1 cellular context compared by ENCODE assay signal in the genomic region with DNA sequence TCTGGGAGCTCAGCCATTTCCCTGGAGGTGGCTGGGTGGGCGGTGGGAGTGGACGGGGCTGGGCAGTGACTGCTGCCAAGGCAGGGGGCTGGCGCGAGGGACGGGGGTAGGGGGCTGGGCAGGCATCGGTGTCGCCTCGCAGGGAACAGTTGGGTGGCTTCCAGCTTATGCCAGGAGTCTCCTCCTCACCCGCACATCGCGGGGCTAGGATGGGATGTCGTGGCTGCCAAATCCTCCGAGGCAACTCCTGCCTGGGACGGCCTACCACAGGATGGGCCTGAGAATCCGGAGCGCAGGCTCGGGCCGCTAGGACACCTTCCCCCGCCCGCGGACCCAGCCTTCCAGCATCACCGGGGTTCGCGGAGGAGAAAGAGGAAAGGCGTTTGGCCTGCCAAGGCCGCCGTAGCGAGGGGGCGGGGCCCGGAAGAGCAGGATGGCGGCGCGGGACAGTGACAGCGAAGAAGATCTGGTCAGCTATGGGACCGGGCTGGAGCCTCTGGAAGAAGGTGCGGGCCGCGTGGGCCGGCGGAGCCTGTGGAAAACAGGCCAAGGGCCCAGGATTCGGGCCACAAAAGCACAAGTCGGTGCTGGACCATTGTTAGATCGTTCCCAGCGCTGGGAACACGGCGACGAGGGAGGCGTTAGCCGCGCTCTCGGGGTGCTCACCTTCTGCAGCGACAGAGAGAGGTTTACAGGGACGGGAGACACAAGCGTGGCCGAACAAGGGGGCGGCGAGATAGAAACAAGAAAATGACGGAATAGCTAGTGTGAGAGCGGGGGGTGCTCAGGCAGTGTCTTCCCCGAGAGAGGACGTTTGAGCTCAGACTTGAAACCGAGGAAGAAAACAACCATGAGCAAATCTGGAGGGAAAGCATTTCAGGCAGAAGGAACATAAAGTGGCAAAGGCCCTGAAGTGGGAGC.
TF ChIP-seq lines count a peak whose summit lies in the region.

A gene with protein sequence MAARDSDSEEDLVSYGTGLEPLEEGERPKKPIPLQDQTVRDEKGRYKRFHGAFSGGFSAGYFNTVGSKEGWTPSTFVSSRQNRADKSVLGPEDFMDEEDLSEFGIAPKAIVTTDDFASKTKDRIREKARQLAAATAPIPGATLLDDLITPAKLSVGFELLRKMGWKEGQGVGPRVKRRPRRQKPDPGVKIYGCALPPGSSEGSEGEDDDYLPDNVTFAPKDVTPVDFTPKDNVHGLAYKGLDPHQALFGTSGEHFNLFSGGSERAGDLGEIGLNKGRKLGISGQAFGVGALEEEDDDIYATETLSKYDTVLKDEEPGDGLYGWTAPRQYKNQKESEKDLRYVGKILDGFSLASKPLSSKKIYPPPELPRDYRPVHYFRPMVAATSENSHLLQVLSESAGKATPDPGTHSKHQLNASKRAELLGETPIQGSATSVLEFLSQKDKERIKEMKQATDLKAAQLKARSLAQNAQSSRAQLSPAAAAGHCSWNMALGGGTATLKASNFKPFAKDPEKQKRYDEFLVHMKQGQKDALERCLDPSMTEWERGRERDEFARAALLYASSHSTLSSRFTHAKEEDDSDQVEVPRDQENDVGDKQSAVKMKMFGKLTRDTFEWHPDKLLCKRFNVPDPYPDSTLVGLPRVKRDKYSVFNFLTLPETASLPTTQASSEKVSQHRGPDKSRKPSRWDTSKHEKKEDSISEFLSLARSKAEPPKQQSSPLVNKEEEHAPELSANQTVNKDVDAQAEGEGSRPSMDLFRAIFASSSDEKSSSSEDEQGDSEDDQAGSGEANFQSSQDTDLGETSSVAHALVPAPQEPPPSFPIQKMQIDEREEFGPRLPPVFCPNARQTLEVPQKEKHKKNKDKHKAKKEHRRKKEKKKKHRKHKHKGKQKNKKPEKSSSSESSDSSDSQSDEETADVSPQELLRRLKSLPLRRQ (plus strand): TSS at position 421 of the 921 bp plus-strand sequence. CDS start 13 bp downstream, at position 434.

TF ChIP-seq in HepG2, 621 proteins besides CTCF, POLR2A, EP300 and RAD21 (continued from another document and continues in another):
- TF ChIP-seq, protein P1, sequence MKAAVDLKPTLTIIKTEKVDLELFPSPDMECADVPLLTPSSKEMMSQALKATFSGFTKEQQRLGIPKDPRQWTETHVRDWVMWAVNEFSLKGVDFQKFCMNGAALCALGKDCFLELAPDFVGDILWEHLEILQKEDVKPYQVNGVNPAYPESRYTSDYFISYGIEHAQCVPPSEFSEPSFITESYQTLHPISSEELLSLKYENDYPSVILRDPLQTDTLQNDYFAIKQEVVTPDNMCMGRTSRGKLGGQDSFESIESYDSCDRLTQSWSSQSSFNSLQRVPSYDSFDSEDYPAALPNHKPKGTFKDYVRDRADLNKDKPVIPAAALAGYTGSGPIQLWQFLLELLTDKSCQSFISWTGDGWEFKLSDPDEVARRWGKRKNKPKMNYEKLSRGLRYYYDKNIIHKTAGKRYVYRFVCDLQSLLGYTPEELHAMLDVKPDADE (CRISPR knock-in tag; IDR thresholded peaks at IDR 0.05): no peak
- TF ChIP-seq ZNF768 (CRISPR knock-in tag; IDR thresholded peaks at IDR 0.05): peak; percentile 75
- TF ChIP-seq, protein P2, sequence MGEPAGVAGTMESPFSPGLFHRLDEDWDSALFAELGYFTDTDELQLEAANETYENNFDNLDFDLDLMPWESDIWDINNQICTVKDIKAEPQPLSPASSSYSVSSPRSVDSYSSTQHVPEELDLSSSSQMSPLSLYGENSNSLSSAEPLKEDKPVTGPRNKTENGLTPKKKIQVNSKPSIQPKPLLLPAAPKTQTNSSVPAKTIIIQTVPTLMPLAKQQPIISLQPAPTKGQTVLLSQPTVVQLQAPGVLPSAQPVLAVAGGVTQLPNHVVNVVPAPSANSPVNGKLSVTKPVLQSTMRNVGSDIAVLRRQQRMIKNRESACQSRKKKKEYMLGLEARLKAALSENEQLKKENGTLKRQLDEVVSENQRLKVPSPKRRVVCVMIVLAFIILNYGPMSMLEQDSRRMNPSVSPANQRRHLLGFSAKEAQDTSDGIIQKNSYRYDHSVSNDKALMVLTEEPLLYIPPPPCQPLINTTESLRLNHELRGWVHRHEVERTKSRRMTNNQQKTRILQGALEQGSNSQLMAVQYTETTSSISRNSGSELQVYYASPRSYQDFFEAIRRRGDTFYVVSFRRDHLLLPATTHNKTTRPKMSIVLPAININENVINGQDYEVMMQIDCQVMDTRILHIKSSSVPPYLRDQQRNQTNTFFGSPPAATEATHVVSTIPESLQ (CRISPR knock-in tag; conservative IDR thresholded peaks at IDR 0.05): no peak
- no peak for TF ChIP-seq ZNF709 (CRISPR knock-in tag; IDR thresholded peaks at IDR 0.05)
- TF ChIP-seq, protein P3, sequence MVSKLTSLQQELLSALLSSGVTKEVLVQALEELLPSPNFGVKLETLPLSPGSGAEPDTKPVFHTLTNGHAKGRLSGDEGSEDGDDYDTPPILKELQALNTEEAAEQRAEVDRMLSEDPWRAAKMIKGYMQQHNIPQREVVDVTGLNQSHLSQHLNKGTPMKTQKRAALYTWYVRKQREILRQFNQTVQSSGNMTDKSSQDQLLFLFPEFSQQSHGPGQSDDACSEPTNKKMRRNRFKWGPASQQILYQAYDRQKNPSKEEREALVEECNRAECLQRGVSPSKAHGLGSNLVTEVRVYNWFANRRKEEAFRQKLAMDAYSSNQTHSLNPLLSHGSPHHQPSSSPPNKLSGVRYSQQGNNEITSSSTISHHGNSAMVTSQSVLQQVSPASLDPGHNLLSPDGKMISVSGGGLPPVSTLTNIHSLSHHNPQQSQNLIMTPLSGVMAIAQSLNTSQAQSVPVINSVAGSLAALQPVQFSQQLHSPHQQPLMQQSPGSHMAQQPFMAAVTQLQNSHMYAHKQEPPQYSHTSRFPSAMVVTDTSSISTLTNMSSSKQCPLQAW (CRISPR knock-in tag; IDR thresholded peaks at IDR 0.05): peak; percentile 78; the same call in 1 of the 2 replicates
- TF ChIP-seq JUN (CRISPR knock-in tag; IDR thresholded peaks at IDR 0.05): peak; percentile 66; the same call in 1 of the 2 replicates
- TF ChIP-seq, protein P4, sequence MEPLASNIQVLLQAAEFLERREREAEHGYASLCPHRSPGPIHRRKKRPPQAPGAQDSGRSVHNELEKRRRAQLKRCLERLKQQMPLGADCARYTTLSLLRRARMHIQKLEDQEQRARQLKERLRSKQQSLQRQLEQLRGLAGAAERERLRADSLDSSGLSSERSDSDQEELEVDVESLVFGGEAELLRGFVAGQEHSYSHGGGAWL (CRISPR knock-in tag; IDR thresholded peaks at IDR 0.05): no peak; the same call in 1 of the 2 replicates
- TF ChIP-seq, protein P5, sequence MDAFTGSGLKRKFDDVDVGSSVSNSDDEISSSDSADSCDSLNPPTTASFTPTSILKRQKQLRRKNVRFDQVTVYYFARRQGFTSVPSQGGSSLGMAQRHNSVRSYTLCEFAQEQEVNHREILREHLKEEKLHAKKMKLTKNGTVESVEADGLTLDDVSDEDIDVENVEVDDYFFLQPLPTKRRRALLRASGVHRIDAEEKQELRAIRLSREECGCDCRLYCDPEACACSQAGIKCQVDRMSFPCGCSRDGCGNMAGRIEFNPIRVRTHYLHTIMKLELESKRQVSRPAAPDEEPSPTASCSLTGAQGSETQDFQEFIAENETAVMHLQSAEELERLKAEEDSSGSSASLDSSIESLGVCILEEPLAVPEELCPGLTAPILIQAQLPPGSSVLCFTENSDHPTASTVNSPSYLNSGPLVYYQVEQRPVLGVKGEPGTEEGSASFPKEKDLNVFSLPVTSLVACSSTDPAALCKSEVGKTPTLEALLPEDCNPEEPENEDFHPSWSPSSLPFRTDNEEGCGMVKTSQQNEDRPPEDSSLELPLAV (CRISPR knock-in tag; conservative IDR thresholded peaks at IDR 0.05; ENCODE audit: low read depth): no peak
- TF ChIP-seq, protein P6, sequence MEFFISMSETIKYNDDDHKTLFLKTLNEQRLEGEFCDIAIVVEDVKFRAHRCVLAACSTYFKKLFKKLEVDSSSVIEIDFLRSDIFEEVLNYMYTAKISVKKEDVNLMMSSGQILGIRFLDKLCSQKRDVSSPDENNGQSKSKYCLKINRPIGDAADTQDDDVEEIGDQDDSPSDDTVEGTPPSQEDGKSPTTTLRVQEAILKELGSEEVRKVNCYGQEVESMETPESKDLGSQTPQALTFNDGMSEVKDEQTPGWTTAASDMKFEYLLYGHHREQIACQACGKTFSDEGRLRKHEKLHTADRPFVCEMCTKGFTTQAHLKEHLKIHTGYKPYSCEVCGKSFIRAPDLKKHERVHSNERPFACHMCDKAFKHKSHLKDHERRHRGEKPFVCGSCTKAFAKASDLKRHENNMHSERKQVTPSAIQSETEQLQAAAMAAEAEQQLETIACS (CRISPR knock-in tag; IDR thresholded peaks at IDR 0.05): no peak
- no peak for TF ChIP-seq SRSF4 (IDR thresholded peaks at IDR 0.05; ENCODE audit: low read depth, low read length, poor library complexity, severe bottlenecking)
- no peak for TF ChIP-seq RBAK (CRISPR knock-in tag; IDR thresholded peaks at IDR 0.05)
- TF ChIP-seq, protein P7, sequence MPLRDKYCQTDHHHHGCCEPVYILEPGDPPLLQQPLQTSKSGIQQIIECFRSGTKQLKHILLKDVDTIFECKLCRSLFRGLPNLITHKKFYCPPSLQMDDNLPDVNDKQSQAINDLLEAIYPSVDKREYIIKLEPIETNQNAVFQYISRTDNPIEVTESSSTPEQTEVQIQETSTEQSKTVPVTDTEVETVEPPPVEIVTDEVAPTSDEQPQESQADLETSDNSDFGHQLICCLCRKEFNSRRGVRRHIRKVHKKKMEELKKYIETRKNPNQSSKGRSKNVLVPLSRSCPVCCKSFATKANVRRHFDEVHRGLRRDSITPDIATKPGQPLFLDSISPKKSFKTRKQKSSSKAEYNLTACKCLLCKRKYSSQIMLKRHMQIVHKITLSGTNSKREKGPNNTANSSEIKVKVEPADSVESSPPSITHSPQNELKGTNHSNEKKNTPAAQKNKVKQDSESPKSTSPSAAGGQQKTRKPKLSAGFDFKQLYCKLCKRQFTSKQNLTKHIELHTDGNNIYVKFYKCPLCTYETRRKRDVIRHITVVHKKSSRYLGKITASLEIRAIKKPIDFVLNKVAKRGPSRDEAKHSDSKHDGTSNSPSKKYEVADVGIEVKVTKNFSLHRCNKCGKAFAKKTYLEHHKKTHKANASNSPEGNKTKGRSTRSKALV (CRISPR knock-in tag; IDR thresholded peaks at IDR 0.05): 0 out of 2 replicates have a peak, but pooled peaks have one; percentile 6
- TF ChIP-seq MAFG (CRISPR knock-in tag; IDR thresholded peaks at IDR 0.05): no peak
- TF ChIP-seq, protein P8, sequence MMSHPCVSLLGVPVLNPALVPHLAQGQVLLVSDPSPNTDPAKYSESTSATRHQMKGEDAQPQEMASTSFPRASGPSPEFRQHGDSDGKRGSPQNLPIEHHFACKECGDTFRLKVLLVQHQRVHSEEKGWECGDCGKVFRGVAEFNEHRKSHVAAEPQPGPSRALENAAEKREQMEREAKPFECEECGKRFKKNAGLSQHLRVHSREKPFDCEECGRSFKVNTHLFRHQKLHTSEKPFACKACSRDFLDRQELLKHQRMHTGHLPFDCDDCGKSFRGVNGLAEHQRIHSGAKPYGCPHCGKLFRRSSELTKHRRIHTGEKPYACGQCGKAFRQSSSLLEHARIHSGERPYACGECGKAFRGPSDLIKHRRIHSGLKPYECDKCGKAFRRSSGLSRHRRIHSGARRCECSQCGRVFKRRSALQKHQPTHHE (CRISPR knock-in tag; IDR thresholded peaks at IDR 0.05; ENCODE audit: borderline replicate concordance): peak; percentile 68; the same call in 1 of the 2 replicates
- no peak for TF ChIP-seq MIXL1 (CRISPR knock-in tag; IDR thresholded peaks at IDR 0.05)
- no peak for TF ChIP-seq SMC3 (IDR thresholded peaks at IDR 0.05; ENCODE audit: low read length)
- TF ChIP-seq, protein P9, sequence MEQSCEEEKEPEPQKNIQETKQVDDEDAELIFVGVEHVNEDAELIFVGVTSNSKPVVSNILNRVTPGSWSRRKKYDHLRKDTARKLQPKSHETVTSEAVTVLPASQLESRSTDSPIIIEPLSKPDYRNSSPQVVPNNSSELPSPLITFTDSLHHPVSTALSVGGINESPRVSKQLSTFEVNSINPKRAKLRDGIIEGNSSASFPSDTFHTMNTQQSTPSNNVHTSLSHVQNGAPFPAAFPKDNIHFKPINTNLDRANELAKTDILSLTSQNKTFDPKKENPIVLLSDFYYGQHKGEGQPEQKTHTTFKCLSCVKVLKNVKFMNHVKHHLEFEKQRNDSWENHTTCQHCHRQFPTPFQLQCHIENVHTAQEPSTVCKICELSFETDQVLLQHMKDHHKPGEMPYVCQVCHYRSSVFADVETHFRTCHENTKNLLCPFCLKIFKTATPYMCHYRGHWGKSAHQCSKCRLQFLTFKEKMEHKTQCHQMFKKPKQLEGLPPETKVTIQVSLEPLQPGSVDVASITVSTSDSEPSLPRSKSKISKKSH (CRISPR knock-in tag; IDR thresholded peaks at IDR 0.05; ENCODE audit: borderline replicate concordance): peak; percentile 44; the same call in 1 of the 2 replicates
- TF ChIP-seq, protein P10, sequence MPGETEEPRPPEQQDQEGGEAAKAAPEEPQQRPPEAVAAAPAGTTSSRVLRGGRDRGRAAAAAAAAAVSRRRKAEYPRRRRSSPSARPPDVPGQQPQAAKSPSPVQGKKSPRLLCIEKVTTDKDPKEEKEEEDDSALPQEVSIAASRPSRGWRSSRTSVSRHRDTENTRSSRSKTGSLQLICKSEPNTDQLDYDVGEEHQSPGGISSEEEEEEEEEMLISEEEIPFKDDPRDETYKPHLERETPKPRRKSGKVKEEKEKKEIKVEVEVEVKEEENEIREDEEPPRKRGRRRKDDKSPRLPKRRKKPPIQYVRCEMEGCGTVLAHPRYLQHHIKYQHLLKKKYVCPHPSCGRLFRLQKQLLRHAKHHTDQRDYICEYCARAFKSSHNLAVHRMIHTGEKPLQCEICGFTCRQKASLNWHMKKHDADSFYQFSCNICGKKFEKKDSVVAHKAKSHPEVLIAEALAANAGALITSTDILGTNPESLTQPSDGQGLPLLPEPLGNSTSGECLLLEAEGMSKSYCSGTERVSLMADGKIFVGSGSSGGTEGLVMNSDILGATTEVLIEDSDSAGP (CRISPR knock-in tag; IDR thresholded peaks at IDR 0.05; ENCODE audit: borderline replicate concordance): peak; percentile 88
- TF ChIP-seq, protein P11, sequence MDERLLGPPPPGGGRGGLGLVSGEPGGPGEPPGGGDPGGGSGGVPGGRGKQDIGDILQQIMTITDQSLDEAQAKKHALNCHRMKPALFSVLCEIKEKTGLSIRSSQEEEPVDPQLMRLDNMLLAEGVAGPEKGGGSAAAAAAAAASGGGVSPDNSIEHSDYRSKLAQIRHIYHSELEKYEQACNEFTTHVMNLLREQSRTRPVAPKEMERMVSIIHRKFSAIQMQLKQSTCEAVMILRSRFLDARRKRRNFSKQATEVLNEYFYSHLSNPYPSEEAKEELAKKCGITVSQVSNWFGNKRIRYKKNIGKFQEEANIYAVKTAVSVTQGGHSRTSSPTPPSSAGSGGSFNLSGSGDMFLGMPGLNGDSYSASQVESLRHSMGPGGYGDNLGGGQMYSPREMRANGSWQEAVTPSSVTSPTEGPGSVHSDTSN (CRISPR knock-in tag; IDR thresholded peaks at IDR 0.05): no peak
- no peak for TF ChIP-seq TCF7L2 (IDR thresholded peaks at IDR 0.05; ENCODE audit: low read depth, low read length)
- peak; percentile 90 for TF ChIP-seq THAP11 (CRISPR knock-in tag; IDR thresholded peaks at IDR 0.05)
- TF ChIP-seq KLF13 (CRISPR knock-in tag; IDR thresholded peaks at IDR 0.05): no peak
- TF ChIP-seq, protein P12, sequence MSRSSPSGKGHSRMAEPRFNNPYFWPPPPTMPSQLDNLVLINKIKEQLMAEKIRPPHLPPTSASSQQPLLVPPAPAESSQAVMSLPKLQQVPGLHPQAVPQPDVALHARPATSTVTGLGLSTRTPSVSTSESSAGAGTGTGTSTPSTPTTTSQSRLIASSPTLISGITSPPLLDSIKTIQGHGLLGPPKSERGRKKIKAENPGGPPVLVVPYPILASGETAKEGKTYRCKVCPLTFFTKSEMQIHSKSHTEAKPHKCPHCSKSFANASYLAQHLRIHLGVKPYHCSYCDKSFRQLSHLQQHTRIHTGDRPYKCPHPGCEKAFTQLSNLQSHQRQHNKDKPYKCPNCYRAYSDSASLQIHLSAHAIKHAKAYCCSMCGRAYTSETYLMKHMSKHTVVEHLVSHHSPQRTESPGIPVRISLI (CRISPR knock-in tag; IDR thresholded peaks at IDR 0.05; ENCODE audit: borderline replicate concordance): peak; percentile 64; the same call in 1 of the 2 replicates
